25 cellular contexts compared by ENCODE assay signal in genomic region chr2:95799892-95800291, GRCh38.
"Had no signal": no experiment of that assay in that cellular context is flagged by ENCODE, and none has a peak within 500 bp of the region (broad histone marks: within the 10 kb centered on the region; RNA-seq: fewer than 3 reads in every experiment).

No MANE protein-coding gene starts in this region.

- H3K4me3 Mint-ChIP-seq: activated CD4-positive, alpha-beta memory T cell treated with anti-CD3 and anti-CD28 coated beads for 36 hours; activated CD4-positive, alpha-beta T cell treated with anti-CD3 and anti-CD28 coated beads, Interleukin-2, amount 10 ng/mL, durations not matched to agents 7 days and 5 days; activated naive CD8-positive, alpha-beta T cell; activated T-cell treated with anti-CD3 and anti-CD28 coated beads, Interleukin-2, amount 50 U/mL, for 4 hours; brain; T-helper 1 cell treated with Interleukin-12 subunit alpha and Interleukin-12 subunit beta and Interleukin-4 antibody, amounts not matched to agents 30 μg/mL and 1 μg/mL, for 36 hours; WTC11 had no signal

- H3K27me3 ChIP-seq: Peyer's patch, SJCRH30 had no signal

- H3K27me3 Mint-ChIP-seq: activated CD4-positive, alpha-beta memory T cell treated with anti-CD3 and anti-CD28 coated beads for 36 hours; activated naive CD8-positive, alpha-beta T cell; brain had no signal

- ATAC-seq: activated T-cell treated with anti-CD3 and anti-CD28 coated beads, Interleukin-2, amount 50 U/mL, for 4 hours had no signal

- H3K27ac Mint-ChIP-seq: activated CD4-positive, alpha-beta memory T cell treated with anti-CD3 and anti-CD28 coated beads for 36 hours; activated CD4-positive, alpha-beta T cell treated with anti-CD3 and anti-CD28 coated beads, Interleukin-2, amount 10 ng/mL, durations not matched to agents 7 days and 5 days; activated naive CD8-positive, alpha-beta T cell; brain; T-helper 1 cell treated with Interleukin-12 subunit alpha and Interleukin-12 subunit beta and Interleukin-4 antibody, amounts not matched to agents 30 μg/mL and 1 μg/mL, for 36 hours; WTC11 had no signal

- H3K4me1 Mint-ChIP-seq: activated CD4-positive, alpha-beta T cell treated with anti-CD3 and anti-CD28 coated beads, Interleukin-2, amount 10 ng/mL, durations not matched to agents 7 days and 5 days; brain; WTC11 had no signal

- DNase-seq: activated CD4-positive, alpha-beta memory T cell treated with anti-CD3 and anti-CD28 coated beads for 36 hours; activated CD4-positive, alpha-beta T cell treated with anti-CD3 and anti-CD28 coated beads, Interleukin-2, amount 10 ng/mL, durations not matched to agents 7 days and 5 days; activated CD4-positive, CD25-positive, alpha-beta regulatory T cell treated with anti-CD3 and anti-CD28 coated beads, Interleukin-2, amount 50 U/mL, for 72 hours; activated CD8-positive, alpha-beta memory T cell treated with anti-CD3 and anti-CD28 coated beads for 24 hours; activated effector memory CD4-positive, alpha-beta T cell treated with anti-CD3 and anti-CD28 coated beads, Interleukin-2, amount 50 U/mL, for 16 hours; activated naive CD4-positive, alpha-beta T cell treated with Interleukin-2 at 50 U/mL for 16 hours; activated T-cell treated with anti-CD3 and anti-CD28 coated beads, Interleukin-2, amount 50 U/mL, for 4 hours; amygdala; Kasumi-1; KBM-7; NCI-H1105 treated with DMSO at 0.1 percent for 48 hours; NCI-H1436 treated with DMSO at 0.1 percent for 48 hours; NCI-H187; NCI-H2081; NCI-H510A treated with DMSO at 0.1 percent for 48 hours; NCI-H69; NK-92 treated with Interleukin-12 subunit alpha and Interleukin-12 subunit beta, amount 100 ng/mL, for 24 hours; Right ventricle myocardium superior had no signal

- H3K36me3 Mint-ChIP-seq: WTC11 had no signal

- H3K36me3 ChIP-seq: Peyer's patch, SJCRH30 had no signal

- H3K27ac ChIP-seq: Peyer's patch, RWPE1, SJCRH30 had no signal

- H3K4me1 ChIP-seq: Peyer's patch, SJCRH30 had no signal

- H3K4me3 ChIP-seq: Peyer's patch, SJCRH30 had no signal
